ENCODE assay signal across 35 cellular contexts in genomic region chr6:301526-301925, GRCh38.
"Had no signal": no experiment of that assay in that cellular context is flagged by ENCODE, and none has a peak within 500 bp of the region (broad histone marks: within the 10 kb centered on the region; RNA-seq: fewer than 3 reads in every experiment).

No MANE protein-coding gene starts in this region.

- H3K9me3 ChIP-seq: MG63 had no signal

- H3K27ac ChIP-seq: KMS-11 had no signal

- H3K4me3 ChIP-seq: MG63 had no signal

- H3K36me3 ChIP-seq: MG63 had no signal

- DNase-seq: Karpas-422, Kasumi-1, KBM-7, KG1, MG63, MM.1S, MV-4-11, NCI-H1048, NCI-H1092, NCI-H1092 treated with DMSO at 0.1 percent for 48 hours, NCI-H1105, NCI-H1105 treated with DMSO at 0.1 percent for 48 hours, NCI-H1417, NCI-H1417 treated with DMSO at 0.1 percent for 48 hours, NCI-H1436, NCI-H1436 treated with DMSO at 0.1 percent for 48 hours, NCI-H146, NCI-H1694, NCI-H1694 treated with DMSO at 0.1 percent for 48 hours, NCI-H187, NCI-H187 treated with DMSO at 0.1 percent for 48 hours, NCI-H1930, NCI-H2029 treated with DMSO at 0.1 percent for 48 hours, NCI-H2081, NCI-H2081 treated with DMSO at 0.1 percent for 48 hours, NCI-H2107, NCI-H2171, NCI-H2171 treated with DMSO at 0.1 percent for 48 hours, NCI-H2227 treated with DMSO at 0.1 percent for 48 hours, NCI-H226, NCI-H345, NCI-H446, NCI-H446 treated with DMSO at 0.1 percent for 48 hours, NCI-H510A had no signal

- H3K27me3 ChIP-seq: MG63 had no signal
